ENCODE assay signal across 40 cellular contexts in genomic region chr11:68980776-68981065, GRCh38. TPM values are rescaled to one million over a fixed set of nuclear protein-coding genes. Genes with fewer than 3 reads are reported as not detected.
"Had no signal": no experiment of that assay in that cellular context is flagged by ENCODE, and none has a peak within 500 bp of the region (broad histone marks: within the 10 kb centered on the region; RNA-seq: fewer than 3 reads in every experiment).

Gene MRGPRD (minus strand): TSS chr11:68980986. CDS start chr11:68980986, 0 bp downstream.

- H3K27ac Mint-ChIP-seq: activated T-cell treated with anti-CD3 and anti-CD28 coated beads, Interleukin-2, amount 50 U/mL, for 24 hours; effector memory CD8-positive, alpha-beta T cell; naive thymus-derived CD4-positive, alpha-beta T cell; progenitor cell of endocrine pancreas; stimulated activated memory B cell treated with anti-CD40 and anti-IgM and Interleukin-4, amounts not matched to agents 10 μg/mL and 1 μg/mL and 100 μg/mL, for 72 hours; stimulated activated naive CD8-positive, alpha-beta T cell treated with anti-CD3 and anti-CD28 coated beads, Interleukin-15, amount 100 ng/mL, for 72 hours; T-helper 1 cell treated with Interleukin-12 subunit alpha and Interleukin-12 subunit beta and Interleukin-4 antibody, amounts not matched to agents 30 μg/mL and 1 μg/mL, for 36 hours; type B pancreatic cell had no signal

- DNase-seq: activated CD4-positive, alpha-beta T cell treated with anti-CD3 and anti-CD28 coated beads for 48 hours; activated CD4-positive, alpha-beta T cell treated with anti-CD3 and anti-CD28 coated beads, Interleukin-2, amount 50 U/mL, for 48 hours; activated CD8-positive, alpha-beta memory T cell treated with anti-CD3 and anti-CD28 coated beads, Interleukin-2, amount 50 U/mL, for 48 hours; activated naive CD4-positive, alpha-beta T cell; effector memory CD8-positive, alpha-beta T cell; erythroblast; gastrocnemius medialis; glutamatergic neuron; left cardiac atrium; mammary epithelial cell; midbrain; naive thymus-derived CD4-positive, alpha-beta T cell; retina; small intestine; stimulated activated CD4-positive, alpha-beta T cell treated with anti-CD3 and anti-CD28 coated beads, Interleukin-1b, Interleukin-23, amount 100 ng/mL, for 48 hours; stimulated activated CD4-positive, alpha-beta T cell treated with anti-CD3 and anti-CD28 coated beads, Interleukin-4, amount 100 ng/mL, for 4 hours; stimulated activated CD8-positive, alpha-beta memory T cell treated with anti-CD3 and anti-CD28 coated beads, Interleukin-4, amount 100 ng/mL, for 48 hours; stimulated activated naive CD8-positive, alpha-beta T cell treated with anti-CD3 and anti-CD28 coated beads, Interleukin-15, amount 100 ng/mL, for 72 hours; substantia nigra; SW 1271; T-helper 9 cell; uterus had no signal

- H3K4me3 Mint-ChIP-seq: activated T-cell treated with anti-CD3 and anti-CD28 coated beads, Interleukin-2, amount 50 U/mL, for 24 hours; brain; effector memory CD8-positive, alpha-beta T cell; naive thymus-derived CD4-positive, alpha-beta T cell; stimulated activated memory B cell treated with anti-CD40 and anti-IgM and Interleukin-4, amounts not matched to agents 10 μg/mL and 1 μg/mL and 100 μg/mL, for 72 hours; stimulated activated naive CD8-positive, alpha-beta T cell treated with anti-CD3 and anti-CD28 coated beads, Interleukin-15, amount 100 ng/mL, for 72 hours; T-helper 1 cell treated with Interleukin-12 subunit alpha and Interleukin-12 subunit beta and Interleukin-4 antibody, amounts not matched to agents 30 μg/mL and 1 μg/mL, for 36 hours; type B pancreatic cell had no signal

- H3K9me3 Mint-ChIP-seq: activated naive CD4-positive, alpha-beta T cell treated with anti-CD3 and anti-CD28 coated beads, Interleukin-2, amount 50 U/mL, for 72 hours; T-helper 1 cell treated with Interleukin-12 subunit alpha and Interleukin-12 subunit beta and Interleukin-4 antibody, amounts not matched to agents 30 μg/mL and 1 μg/mL, for 36 hours; type B pancreatic cell had no signal

- H3K4me1 ChIP-seq: adrenal gland, ascending aorta, sigmoid colon, uterus had no signal

- H3K4me2 ChIP-seq: hepatocyte had no signal

- H3K4me3 ChIP-seq: adrenal gland, ascending aorta, cardiac muscle cell, coronary artery, gastrocnemius medialis, hepatocyte, sigmoid colon, uterus had no signal

- H3K36me3 Mint-ChIP-seq: activated naive CD4-positive, alpha-beta T cell treated with anti-CD3 and anti-CD28 coated beads, Interleukin-2, amount 50 U/mL, for 72 hours; brain; stimulated activated memory B cell treated with anti-CD40 and anti-IgM and Interleukin-4, amounts not matched to agents 10 μg/mL and 1 μg/mL and 100 μg/mL, for 72 hours; type B pancreatic cell had no signal

- H3K27ac ChIP-seq: adrenal gland, ascending aorta, cardiac muscle cell, coronary artery, gastrocnemius medialis, hepatocyte, sigmoid colon, uterus, VCaP had no signal

- H3K79me2 ChIP-seq: hepatocyte had no signal

- ATAC-seq: activated CD4-positive, CD25-positive, alpha-beta regulatory T cell treated with anti-CD3 and anti-CD28 coated beads, Interleukin-2, amount 50 U/mL, for 24 hours; activated naive CD4-positive, alpha-beta T cell treated with anti-CD3 and anti-CD28 coated beads, Interleukin-2, amount 50 U/mL, for 72 hours; effector memory CD8-positive, alpha-beta T cell; gastrocnemius medialis; left cardiac atrium; naive thymus-derived CD4-positive, alpha-beta T cell; stimulated activated memory B cell treated with anti-CD40 and anti-IgM and Interleukin-4, amounts not matched to agents 10 μg/mL and 1 μg/mL and 100 μg/mL, for 72 hours; stimulated activated naive CD8-positive, alpha-beta T cell treated with anti-CD3 and anti-CD28 coated beads, Interleukin-15, amount 100 ng/mL, for 72 hours had no signal

- H3K27me3 ChIP-seq: adrenal gland, ascending aorta, cardiac muscle cell, gastrocnemius medialis, hepatocyte, sigmoid colon, uterus had no signal

- H3K9me3 ChIP-seq: adrenal gland, ascending aorta, gastrocnemius medialis, sigmoid colon, uterus had no signal

- H3K36me3 ChIP-seq: adrenal gland, ascending aorta, cardiac muscle cell, gastrocnemius medialis, sigmoid colon, uterus had no signal

- H3K4me1 Mint-ChIP-seq: naive thymus-derived CD4-positive, alpha-beta T cell; stimulated activated memory B cell treated with anti-CD40 and anti-IgM and Interleukin-4, amounts not matched to agents 10 μg/mL and 1 μg/mL and 100 μg/mL, for 72 hours; stimulated activated naive CD8-positive, alpha-beta T cell treated with anti-CD3 and anti-CD28 coated beads, Interleukin-15, amount 100 ng/mL, for 72 hours had no signal

- H2AFZ ChIP-seq: hepatocyte had no signal

RNA-seq across cellular contexts. Expression of gene MRGPRD, which starts in this region (rescaled TPM):
- total RNA-seq: activated naive CD4-positive, alpha-beta T cell treated with anti-CD3 and anti-CD28 coated beads, Interleukin-2, amount 50 U/mL, for 72 hours; adrenal gland; ascending aorta; cardiac muscle cell; cerebellum; gastrocnemius medialis; hepatocyte; left cardiac atrium; liver; mammary epithelial cell; naive thymus-derived CD4-positive, alpha-beta T cell; osteoblast; progenitor cell of endocrine pancreas had no signal
